7 cellular contexts compared by ENCODE assay signal in genomic region chr5:88937406-88937805, GRCh38.
"Had no signal": no experiment of that assay in that cellular context is flagged by ENCODE, and none has a peak within 500 bp of the region (broad histone marks: within the 10 kb centered on the region; RNA-seq: fewer than 3 reads in every experiment).

No MANE protein-coding gene starts in this region.

- H3K9me3 ChIP-seq: HAP-1 had no signal

- FAIRE-seq: HTR-8/SVneo had no signal

- H3K4me1 ChIP-seq: HAP-1 had no signal

- H3K36me3 ChIP-seq: HAP-1 had no signal

- H3K27ac ChIP-seq: GM23248 had no signal

- ATAC-seq: HCT116 had no signal

- DNase-seq: GM23248, GOT3, H7, IMR-90 had no signal

- H3K4me3 ChIP-seq: GM23248, HAP-1 had no signal
